In genomic region chr2:27320958-27321543, GRCh38 we compare ENCODE assay signal across 9 cellular contexts. TPM values are rescaled to one million over a fixed set of nuclear protein-coding genes. Genes with fewer than 3 reads are reported as not detected.
DNase-seq lines count a peak whose midpoint lies in the region; ATAC-seq and TF ChIP-seq lines count a peak whose summit lies in the region.
"Had no signal": no experiment of that assay in that cellular context is flagged by ENCODE, and none has a peak within 500 bp of the region (broad histone marks: within the 10 kb centered on the region; RNA-seq: fewer than 3 reads in every experiment).

No MANE protein-coding gene starts in this region.

- TF ChIP-seq CTCF in brain (conservative IDR thresholded peaks at IDR 0.05) = no peak

- H3K9me3 Mint-ChIP-seq in brain = no peaks in the 10 kb centered on the region

- ATAC-seq in HG02571 (IDR thresholded peaks at IDR 0.05; ENCODE audit: unreplicated experiment) (no peak), GM21423 (IDR thresholded peaks at IDR 0.05; ENCODE audit: unreplicated experiment) (no peak)

- H3K4me1 Mint-ChIP-seq in brain = peaks cover 29% of the 10 kb centered on the region

- intact Hi-C loops in head of caudate nucleus (cut with DNase I) = no loop called here

- peak overlapping the region; percentile 29 to 100 (median 57) for H3K27ac Mint-ChIP-seq in brain

- no peaks in the 10 kb centered on the region for H3K36me3 Mint-ChIP-seq in brain

- H3K4me3 Mint-ChIP-seq in brain = peak overlapping the region; percentile 95 to 100 (median 95)

- H3K27me3 Mint-ChIP-seq in brain = peaks cover 8% of the 10 kb centered on the region

- DNase-seq in DMS53 (lab: John Stamatoyannopoulos, UW) = peak; percentile 97
- DNase-seq in M059J (ENCODE audit: low read depth) = peak; percentile 99
- DNase-seq in kidney glomerular epithelial cell (lab: John Stamatoyannopoulos, UW) = peak; percentile 97
- no peak for DNase-seq in head of caudate nucleus
- no peak for DNase-seq in stimulated activated naive CD4-positive, alpha-beta T cell (lab: John Stamatoyannopoulos, UW)

RNA-seq across cellular contexts. Expression of gene MPV17, which starts 1.8 kb away (rescaled TPM):
- total RNA-seq in M059J (2014; rRNA removed; shearing (Covaris generic)) = 92.5 and 95.2 TPM in 2 replicates
- polyA plus RNA-seq in brain (ENCODE audit: insufficient read depth, low read depth, low replicate concordance) = 92.8 TPM

RNA-seq across cellular contexts. Expression of gene UCN, which starts 12.8 kb away (rescaled TPM):
- total RNA-seq in M059J (2014; rRNA removed; shearing (Covaris generic)) = 1.6 and 3.0 TPM in 2 replicates
- polyA plus RNA-seq in brain (ENCODE audit: insufficient read depth, low read depth, low replicate concordance) = 0.93 TPM

RNA-seq across cellular contexts. Expression of gene GTF3C2, which starts 35.5 kb away (rescaled TPM):
- total RNA-seq in M059J (2014; rRNA removed; shearing (Covaris generic)) = 32.3 and 34.0 TPM in 2 replicates
- 35.9 TPM for polyA plus RNA-seq in brain (ENCODE audit: insufficient read depth, low read depth, low replicate concordance)

RNA-seq across cellular contexts. Expression of gene TRIM54, which starts 38.8 kb away (rescaled TPM):
- total RNA-seq in M059J (2014; rRNA removed; shearing (Covaris generic)) = 0.05 TPM in 1 of 2 replicates, not detected in the other
- polyA plus RNA-seq in brain (ENCODE audit: insufficient read depth, low read depth, low replicate concordance) = 0.25 TPM
- total RNA-seq: T-helper 2 cell treated with Interferon-gamma antibody and Interleukin-4, amounts not matched to agents 100 ng/mL and 5 ng/mL, for 36 hours had no signal

RNA-seq across cellular contexts. Expression of gene DNAJC5G, which starts 45.8 kb away (rescaled TPM):
- total RNA-seq in M059J (2014; rRNA removed; shearing (Covaris generic)) = not detected in 2 replicates
- not detected for polyA plus RNA-seq in brain (ENCODE audit: insufficient read depth, low read depth, low replicate concordance)
- total RNA-seq: T-helper 2 cell treated with Interferon-gamma antibody and Interleukin-4, amounts not matched to agents 100 ng/mL and 5 ng/mL, for 36 hours had no signal

Comparison
In these comparisons a context has a peak if more than half of its experiments do, and no peak if none do; other contexts are left out.
1. DNase-seq: peak in DMS53 (single experiment), M059J (single experiment) and kidney glomerular epithelial cell (single experiment); none in head of caudate nucleus (0 of 42) and stimulated activated naive CD4-positive, alpha-beta T cell (0 of 6).